ENCODE assay signal across 22 cellular contexts in genomic region chrX:10741003-10741402, GRCh38.
"Had no signal": no experiment of that assay in that cellular context is flagged by ENCODE, and none has a peak within 500 bp of the region (broad histone marks: within the 10 kb centered on the region; RNA-seq: fewer than 3 reads in every experiment).

No MANE protein-coding gene starts in this region.

- H3K27ac ChIP-seq: epithelial cell of prostate, gastroesophageal sphincter, right atrium auricular region, tibial nerve had no signal

- H3K36me3 ChIP-seq: gastroesophageal sphincter, right atrium auricular region, tibial nerve had no signal

- H3K27me3 Mint-ChIP-seq: activated CD4-positive, alpha-beta T cell treated with anti-CD3 and anti-CD28 coated beads, Interleukin-2, amount 10 ng/mL, durations not matched to agents 7 days and 5 days; activated naive CD8-positive, alpha-beta T cell; effector memory CD8-positive, alpha-beta T cell; progenitor cell of endocrine pancreas had no signal

- H3K9me3 ChIP-seq: gastroesophageal sphincter, right atrium auricular region, tibial nerve had no signal

- H3K36me3 Mint-ChIP-seq: activated naive CD8-positive, alpha-beta T cell; brain; naive B cell had no signal

- H3K27me3 ChIP-seq: gastroesophageal sphincter, right atrium auricular region, tibial nerve had no signal

- H3K4me1 ChIP-seq: gastroesophageal sphincter, right atrium auricular region, tibial nerve had no signal

- H3K4me3 Mint-ChIP-seq: activated B cell treated with CpG ODN at 0.5 μM for 24 hours; activated CD4-positive, alpha-beta T cell treated with anti-CD3 and anti-CD28 coated beads, Interleukin-2, amount 10 ng/mL, durations not matched to agents 7 days and 5 days; activated naive CD8-positive, alpha-beta T cell; brain; dendritic cell treated with granulocyte-macrophage colony-stimulating factor and Interleukin-4, amounts not matched to agents 40 ng/mL and 50 ng/mL, for 4 days; effector memory CD8-positive, alpha-beta T cell; naive B cell had no signal

- H3K27ac Mint-ChIP-seq: activated B cell treated with CpG ODN at 0.5 μM for 24 hours; activated CD4-positive, alpha-beta T cell treated with anti-CD3 and anti-CD28 coated beads, Interleukin-2, amount 10 ng/mL, durations not matched to agents 7 days and 5 days; activated naive CD8-positive, alpha-beta T cell; dendritic cell treated with granulocyte-macrophage colony-stimulating factor and Interleukin-4, amounts not matched to agents 40 ng/mL and 50 ng/mL, for 4 days; effector memory CD8-positive, alpha-beta T cell; naive B cell; progenitor cell of endocrine pancreas had no signal

- H3K4me1 Mint-ChIP-seq: activated B cell treated with CpG ODN at 0.5 μM for 24 hours; activated CD4-positive, alpha-beta T cell treated with anti-CD3 and anti-CD28 coated beads, Interleukin-2, amount 10 ng/mL, durations not matched to agents 7 days and 5 days; naive B cell had no signal

- H3K9me3 Mint-ChIP-seq: activated B cell treated with CpG ODN at 0.5 μM for 24 hours; activated CD4-positive, alpha-beta T cell treated with anti-CD3 and anti-CD28 coated beads, Interleukin-2, amount 10 ng/mL, durations not matched to agents 7 days and 5 days; brain; dendritic cell treated with granulocyte-macrophage colony-stimulating factor and Interleukin-4, amounts not matched to agents 40 ng/mL and 50 ng/mL, for 4 days; naive B cell had no signal

- DNase-seq: activated B cell treated with CpG ODN at 0.5 μM for 24 hours; activated CD4-positive, alpha-beta T cell treated with anti-CD3 and anti-CD28 coated beads, Interleukin-2, amount 10 ng/mL, durations not matched to agents 7 days and 5 days; activated CD8-positive, alpha-beta memory T cell treated with anti-CD3 and anti-CD28 coated beads for 24 hours; activated gamma-delta T cell treated with Interleukin-2 at 50 U/mL for 16 hours; cerebellar nuclear complex; effector memory CD8-positive, alpha-beta T cell; naive B cell; nucleus accumbens; small intestine; stimulated activated CD4-positive, alpha-beta T cell treated with anti-CD3 and anti-CD28 coated beads, Interleukin-4, amount 100 ng/mL, for 4 hours; stimulated activated CD8-positive, alpha-beta memory T cell treated with anti-CD3 and anti-CD28 coated beads, Interleukin-4, amount 100 ng/mL, for 48 hours; stimulated activated naive CD4-positive, alpha-beta T cell treated with Interleukin-2 at 50 U/mL for 16 hours; substantia nigra; T-helper 2 cell had no signal

- H3K4me3 ChIP-seq: gastroesophageal sphincter, right atrium auricular region, tibial nerve had no signal
